ENCODE assay signal across 1 cellular context in genomic region chr11:12480401-12480800, GRCh38.
TF ChIP-seq lines count a peak whose summit lies in the region.

No MANE protein-coding gene starts in this region.

TF ChIP-seq in IMR-90, 13 proteins besides CTCF, POLR2A, EP300 and RAD21 (continued from another document):
- no peak for TF ChIP-seq ELK1 (IDR thresholded peaks at IDR 0.05; ENCODE audit: borderline replicate concordance, low read depth, low read length)
- TF ChIP-seq CEBPB (IDR thresholded peaks at IDR 0.05; ENCODE audit: low read depth, low read length) = no peak
